ENCODE assay signal across 1 cellular context in the genomic region with DNA sequence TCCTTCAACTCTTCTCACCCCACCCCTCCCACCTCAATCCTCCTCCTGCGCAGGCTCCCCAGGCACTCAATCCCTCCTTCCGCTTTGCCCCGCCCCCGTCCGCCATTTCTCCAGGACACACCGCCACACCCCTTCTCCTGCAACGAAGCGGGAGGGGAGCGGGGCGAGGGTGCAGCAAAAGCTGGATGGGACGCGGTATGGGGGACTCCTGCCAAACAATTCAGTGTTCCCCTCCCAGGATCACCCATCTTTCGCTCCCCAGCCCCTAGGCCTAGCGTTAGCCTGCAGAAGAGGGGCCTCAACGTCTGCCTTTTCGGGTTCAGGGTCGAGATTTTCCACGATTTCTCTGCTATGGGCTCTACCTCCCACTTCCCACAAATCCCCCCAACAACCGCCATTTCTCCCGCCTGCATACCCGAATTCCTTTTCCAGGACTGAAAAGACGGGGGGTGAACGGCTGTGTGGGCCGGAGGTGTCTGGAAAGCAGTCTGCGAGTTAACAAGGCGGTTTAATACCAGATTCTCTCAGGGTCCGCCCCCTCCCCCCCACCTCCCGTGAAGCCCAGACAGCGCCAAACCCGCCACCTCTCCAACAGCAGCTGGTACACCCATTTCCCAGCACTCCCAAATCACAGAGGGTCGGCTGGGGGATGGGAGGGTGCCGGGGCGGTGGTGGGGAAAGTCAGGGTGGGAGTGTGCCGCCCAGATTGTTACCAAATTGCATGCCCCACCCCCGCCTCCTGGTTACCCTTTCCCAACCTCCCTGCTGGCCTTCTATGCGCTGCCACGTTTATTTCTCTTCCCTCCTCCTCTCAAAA.
TF ChIP-seq lines count a peak whose summit lies in the region.

No MANE protein-coding gene starts in this region.

TF ChIP-seq in SK-N-SH, 30 proteins besides CTCF, POLR2A, EP300 and RAD21 (continued from another document):
- TF ChIP-seq, protein P1, sequence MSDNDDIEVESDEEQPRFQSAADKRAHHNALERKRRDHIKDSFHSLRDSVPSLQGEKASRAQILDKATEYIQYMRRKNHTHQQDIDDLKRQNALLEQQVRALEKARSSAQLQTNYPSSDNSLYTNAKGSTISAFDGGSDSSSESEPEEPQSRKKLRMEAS (IDR thresholded peaks at IDR 0.05; ENCODE audit: low read depth), result no peak; the same call in 1 of the 2 replicates
- TF ChIP-seq PBX3 (IDR thresholded peaks at IDR 0.05) (no peak), RCOR1 (IDR thresholded peaks at IDR 0.05; ENCODE audit: low read length) (no peak), TCF12 (IDR thresholded peaks at IDR 0.05) (no peak), MEF2A (IDR thresholded peaks at IDR 0.05; ENCODE audit: borderline replicate concordance, low read depth) (no peak), EZH2phosphoT487 (IDR thresholded peaks at IDR 0.05; ENCODE audit: borderline replicate concordance, low read depth) (no peak), RXRA (IDR thresholded peaks at IDR 0.05; ENCODE audit: borderline replicate concordance, low read depth) (no peak), TAF1 (IDR thresholded peaks at IDR 0.05; ENCODE audit: borderline replicate concordance, low read depth, low read length) (no peak), MXI1 (IDR thresholded peaks at IDR 0.05; ENCODE audit: low read depth, low read length) (no peak; the same call in 1 of the 2 replicates), FOSL2 (IDR thresholded peaks at IDR 0.05; ENCODE audit: borderline replicate concordance, low read depth) (no peak), USF2 (IDR thresholded peaks at IDR 0.05; ENCODE audit: borderline replicate concordance, low read depth, low read length) (no peak), ELF1 (IDR thresholded peaks at IDR 0.05) (no peak), GABPA (IDR thresholded peaks at IDR 0.05; ENCODE audit: low read depth) (no peak), CHD2 (IDR thresholded peaks at IDR 0.05; ENCODE audit: low read length, partially characterized antibody) (no peak), NRF1 (IDR thresholded peaks at IDR 0.05; ENCODE audit: low read depth, low read length) (peak; percentile 75), FOXM1 (IDR thresholded peaks at IDR 0.05; ENCODE audit: low read depth) (no peak), RFX5 (IDR thresholded peaks at IDR 0.05; ENCODE audit: low read length) (no peak)
- TF ChIP-seq, protein P2, sequence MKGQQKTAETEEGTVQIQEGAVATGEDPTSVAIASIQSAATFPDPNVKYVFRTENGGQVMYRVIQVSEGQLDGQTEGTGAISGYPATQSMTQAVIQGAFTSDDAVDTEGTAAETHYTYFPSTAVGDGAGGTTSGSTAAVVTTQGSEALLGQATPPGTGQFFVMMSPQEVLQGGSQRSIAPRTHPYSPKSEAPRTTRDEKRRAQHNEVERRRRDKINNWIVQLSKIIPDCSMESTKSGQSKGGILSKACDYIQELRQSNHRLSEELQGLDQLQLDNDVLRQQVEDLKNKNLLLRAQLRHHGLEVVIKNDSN (IDR thresholded peaks at IDR 0.05; ENCODE audit: borderline replicate concordance, low read depth), result no peak
- TF ChIP-seq, protein P3, sequence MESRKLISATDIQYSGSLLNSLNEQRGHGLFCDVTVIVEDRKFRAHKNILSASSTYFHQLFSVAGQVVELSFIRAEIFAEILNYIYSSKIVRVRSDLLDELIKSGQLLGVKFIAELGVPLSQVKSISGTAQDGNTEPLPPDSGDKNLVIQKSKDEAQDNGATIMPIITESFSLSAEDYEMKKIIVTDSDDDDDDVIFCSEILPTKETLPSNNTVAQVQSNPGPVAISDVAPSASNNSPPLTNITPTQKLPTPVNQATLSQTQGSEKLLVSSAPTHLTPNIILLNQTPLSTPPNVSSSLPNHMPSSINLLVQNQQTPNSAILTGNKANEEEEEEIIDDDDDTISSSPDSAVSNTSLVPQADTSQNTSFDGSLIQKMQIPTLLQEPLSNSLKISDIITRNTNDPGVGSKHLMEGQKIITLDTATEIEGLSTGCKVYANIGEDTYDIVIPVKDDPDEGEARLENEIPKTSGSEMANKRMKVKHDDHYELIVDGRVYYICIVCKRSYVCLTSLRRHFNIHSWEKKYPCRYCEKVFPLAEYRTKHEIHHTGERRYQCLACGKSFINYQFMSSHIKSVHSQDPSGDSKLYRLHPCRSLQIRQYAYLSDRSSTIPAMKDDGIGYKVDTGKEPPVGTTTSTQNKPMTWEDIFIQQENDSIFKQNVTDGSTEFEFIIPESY (IDR thresholded peaks at IDR 0.05; ENCODE audit: borderline replicate concordance, low read depth), result no peak
TF ChIP-seq in SK-N-SH: peak in this region for 3.
